27 cellular contexts compared by ENCODE assay signal in the genomic region with DNA sequence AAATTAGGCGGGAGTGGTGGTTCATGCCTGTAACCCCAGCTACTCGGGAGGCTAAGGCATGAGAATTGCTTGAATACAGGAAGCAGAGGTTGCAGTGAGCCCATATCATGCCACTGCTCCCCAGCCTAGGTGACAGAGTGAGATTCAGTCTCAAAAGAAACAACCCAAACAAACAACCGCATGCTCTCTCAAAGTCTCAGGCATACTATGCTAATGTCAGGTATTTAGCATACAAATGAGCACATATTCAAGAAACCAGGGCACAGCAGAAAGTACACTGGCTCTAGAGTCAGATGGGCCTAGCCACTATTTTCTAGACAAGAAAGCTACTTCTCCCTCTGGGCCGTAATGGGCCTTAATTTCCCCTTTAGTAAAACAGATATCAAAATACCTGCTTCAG. TPM values are rescaled to one million over a fixed set of nuclear protein-coding genes. Genes with fewer than 3 reads are reported as not detected.
"Had no signal": no experiment of that assay in that cellular context is flagged by ENCODE, and none has a peak within 500 bp of the region (broad histone marks: within the 10 kb centered on the region; RNA-seq: fewer than 3 reads in every experiment).

No MANE protein-coding gene starts in this region.

- H3K4me3 ChIP-seq: K562 had no signal

- H3K9ac ChIP-seq: KMS-11, SK-N-SH had no signal

- H3K9me3 ChIP-seq: SK-N-SH had no signal

- H3K27ac Mint-ChIP-seq: IgD-negative memory B cell had no signal

- H3K9me3 Mint-ChIP-seq: IgD-negative memory B cell had no signal

- DNase-seq: Kasumi-1, MM.1S, NCI-H1092 treated with DMSO at 0.1 percent for 48 hours, NCI-H1436, NCI-H187, NCI-H2029, NCI-H2081 treated with DMSO at 0.1 percent for 48 hours, NCI-H2171, NCI-H226, NCI-H446, NCI-H510A, NCI-H524 treated with DMSO at 0.1 percent for 48 hours, NCI-H69, NCI-H774, PC-3, SHP77, SK-N-SH, SW 1271 had no signal

- FAIRE-seq: HTR-8/SVneo, K562 had no signal

- H3K4me2 ChIP-seq: KMS-11, SK-N-SH had no signal

- ATAC-seq: K562, Panc1, PC-3 had no signal

- H3K27ac ChIP-seq: HL-60, KMS-11, RWPE1 had no signal

- H3K4me3 Mint-ChIP-seq: IgD-negative memory B cell had no signal

- H3K4me1 Mint-ChIP-seq: IgD-negative memory B cell had no signal

RNA-seq across cellular contexts. Expression of a gene that starts 55.0 kb away (rescaled TPM):
- total RNA-seq: K562, M059J, OCI-LY7, PC-3 had no signal
- polyA plus RNA-seq: IgD-negative memory B cell, K562 had no signal
